1 cellular context compared by ENCODE assay signal in genomic region chr12:71754461-71755145, GRCh38.
TF ChIP-seq lines count a peak whose summit lies in the region.

Gene RAB21 (plus strand): TSS chr12:71754863. CDS start chr12:71755130, 267 bp downstream.

TF ChIP-seq in K562, 482 proteins besides CTCF, POLR2A, EP300 and RAD21 (continued from another document):
- no peak for TF ChIP-seq CREB3 (tag; conservative IDR thresholded peaks at IDR 0.05; ENCODE audit: low read depth)
- TF ChIP-seq FOXP4 (CRISPR knock-in tag; IDR thresholded peaks at IDR 0.05; ENCODE audit: borderline replicate concordance): no peak
- peak; percentile 7; the same call in 1 of the 2 replicates for TF ChIP-seq CBFA2T3 (IDR thresholded peaks at IDR 0.05)
- TF ChIP-seq ZC3H8 (IDR thresholded peaks at IDR 0.05): no peak
- TF ChIP-seq UBTF (IDR thresholded peaks at IDR 0.05; ENCODE audit: borderline replicate concordance in 1 of 2, low read depth in 2 of 2, low read length in 2 of 2): 0 out of 4 replicates have a peak, but pooled peaks of 1 of the 2 experiments have one; percentile 56
- TF ChIP-seq ATF7 (IDR thresholded peaks at IDR 0.05): peak; percentile 84
- peak; percentile 79; the same call in 1 of the 2 replicates for TF ChIP-seq LEF1 (IDR thresholded peaks at IDR 0.05)
- peak; percentile 49 to 83 for TF ChIP-seq E2F6 (IDR thresholded peaks at IDR 0.05; ENCODE audit: borderline replicate concordance in 1 of 2, extremely low read depth in 1 of 2, insufficient read depth in 1 of 2, insufficient read length in 1 of 2, low read depth in 1 of 2, low read length in 1 of 2, poor library complexity in 1 of 2, severe bottlenecking in 1 of 2)
- no peak for TF ChIP-seq ZFP36 (IDR thresholded peaks at IDR 0.05; ENCODE audit: low read depth, low read length, partially characterized antibody)
- TF ChIP-seq VEZF1 (CRISPR knock-in tag; IDR thresholded peaks at IDR 0.05): peak; percentile 53; the same call in 1 of the 2 replicates
- TF ChIP-seq BCL6 (CRISPR knock-in tag; IDR thresholded peaks at IDR 0.05): 0 out of 2 replicates have a peak, but pooled peaks have one; percentile 13
- peak; percentile 44; the same call in 1 of the 2 replicates for TF ChIP-seq MBD2 (IDR thresholded peaks at IDR 0.05; ENCODE audit: borderline replicate concordance, low read depth)
- peak; percentile 87 for TF ChIP-seq POLR2G (IDR thresholded peaks at IDR 0.05; ENCODE audit: low read depth, low read length)
- TF ChIP-seq GABPA (tag; conservative IDR thresholded peaks at IDR 0.05; ENCODE audit: low read depth): peak; percentile 36; the same call in 1 of the 2 replicates
- TF ChIP-seq ESRRA (IDR thresholded peaks at IDR 0.05; ENCODE audit: borderline replicate concordance, low read depth): peak; percentile 94
- TF ChIP-seq CBFB (CRISPR knock-in tag; IDR thresholded peaks at IDR 0.05): no peak
- no peak for TF ChIP-seq CHD1 (IDR thresholded peaks at IDR 0.05; ENCODE audit: low read length)
- peak; percentile 52; the same call in 1 of the 2 replicates for TF ChIP-seq SOX6 (IDR thresholded peaks at IDR 0.05)
- TF ChIP-seq DDX20 (tag; IDR thresholded peaks at IDR 0.05; ENCODE audit: low read depth): no peak
- TF ChIP-seq ZBTB34 (CRISPR knock-in tag; IDR thresholded peaks at IDR 0.05): no peak
- peak; percentile 70 for TF ChIP-seq L3MBTL2 (IDR thresholded peaks at IDR 0.05)
- no peak for TF ChIP-seq SP2 (IDR thresholded peaks at IDR 0.05; ENCODE audit: extremely low read depth, low read depth, low read length, poor library complexity, severe bottlenecking)
